In genomic region chr12:50111693-50112455, GRCh38 we compare ENCODE assay signal across 1 cellular context.
TF ChIP-seq lines count a peak whose summit lies in the region.

Gene COX14 (plus strand): TSS chr12:50112236. CDS start chr12:50120044, 7,808 bp downstream.

TF ChIP-seq in HEK293, 187 proteins besides CTCF, POLR2A, EP300 and RAD21 (continued from another document and continues in another):
- TF ChIP-seq ZBTB7A (tag by site-specific recombination; IDR thresholded peaks at IDR 0.05; ENCODE audit: low read depth): peak; percentile 75; the same call in 1 of the 2 replicates
- no peak for TF ChIP-seq ZNF404 (tag by site-specific recombination; IDR thresholded peaks at IDR 0.05)
- no peak for TF ChIP-seq TSHZ1 (tag by site-specific recombination; IDR thresholded peaks at IDR 0.05; ENCODE audit: borderline replicate concordance)
- no peak for TF ChIP-seq GFI1B (tag by site-specific recombination; IDR thresholded peaks at IDR 0.05)
- TF ChIP-seq ZBTB10 (tag by site-specific recombination; IDR thresholded peaks at IDR 0.05): peak; percentile 25; the same call in 1 of the 2 replicates
- TF ChIP-seq KLF9 (tag by site-specific recombination; IDR thresholded peaks at IDR 0.05; ENCODE audit: low read depth): peak; percentile 65
- TF ChIP-seq ZNF292 (tag by site-specific recombination; IDR thresholded peaks at IDR 0.05; ENCODE audit: borderline replicate concordance, low read depth): no peak
- no peak for TF ChIP-seq ZNF10 (tag by site-specific recombination; IDR thresholded peaks at IDR 0.05)
- no peak for TF ChIP-seq HOXA7 (CRISPR knock-in tag; IDR thresholded peaks at IDR 0.05; ENCODE audit: borderline replicate concordance)
- TF ChIP-seq GLIS2 (tag by site-specific recombination; IDR thresholded peaks at IDR 0.05): no peak
- TF ChIP-seq SP7 (tag by site-specific recombination; IDR thresholded peaks at IDR 0.05): peak; percentile 86
- TF ChIP-seq ZNF645 (tag by site-specific recombination; IDR thresholded peaks at IDR 0.05): no peak
- no peak for TF ChIP-seq ZNF571 (tag by site-specific recombination; IDR thresholded peaks at IDR 0.05)
- peak; percentile 99 for TF ChIP-seq ZNF580 (tag by site-specific recombination; IDR thresholded peaks at IDR 0.05)
- TF ChIP-seq ZNF140 (tag by site-specific recombination; IDR thresholded peaks at IDR 0.05): no peak
- TF ChIP-seq ZNF624 (tag by site-specific recombination; IDR thresholded peaks at IDR 0.05): no peak
- peak; percentile 55; the same call in 1 of the 2 replicates for TF ChIP-seq ZBTB21 (tag by site-specific recombination; IDR thresholded peaks at IDR 0.05)
- no peak for TF ChIP-seq ZNF791 (tag by site-specific recombination; IDR thresholded peaks at IDR 0.05)
- TF ChIP-seq GLI2 (tag by site-specific recombination; IDR thresholded peaks at IDR 0.05; ENCODE audit: borderline replicate concordance, low read depth): no peak
- no peak for TF ChIP-seq ZNF747 (tag by site-specific recombination; IDR thresholded peaks at IDR 0.05)
- no peak for TF ChIP-seq AEBP2 (tag by site-specific recombination; IDR thresholded peaks at IDR 0.05; ENCODE audit: borderline replicate concordance)
- no peak for TF ChIP-seq ZNF514 (tag by site-specific recombination; IDR thresholded peaks at IDR 0.05)
- TF ChIP-seq ZNF449 (tag by site-specific recombination; IDR thresholded peaks at IDR 0.05): no peak
- no peak for TF ChIP-seq ZNF169 (tag by site-specific recombination; IDR thresholded peaks at IDR 0.05)
- no peak for TF ChIP-seq ZNF521 (tag by site-specific recombination; IDR thresholded peaks at IDR 0.05)
- peak; percentile 91 for TF ChIP-seq ZNF792 (tag by site-specific recombination; IDR thresholded peaks at IDR 0.05)
- TF ChIP-seq ZNF335 (tag by site-specific recombination; conservative IDR thresholded peaks at IDR 0.05): peak; percentile 99
- no peak for TF ChIP-seq ZNF112 (tag by site-specific recombination; IDR thresholded peaks at IDR 0.05)
- no peak for TF ChIP-seq ZBTB17 (tag by site-specific recombination; IDR thresholded peaks at IDR 0.05)
- TF ChIP-seq ZNF596 (tag by site-specific recombination; IDR thresholded peaks at IDR 0.05): no peak
- TF ChIP-seq ZNF366 (tag by site-specific recombination; conservative IDR thresholded peaks at IDR 0.05): peak; percentile 52; the same call in 1 of the 2 replicates
- peak; percentile 26; the same call in 1 of the 2 replicates for TF ChIP-seq ZNF423 (tag by site-specific recombination; IDR thresholded peaks at IDR 0.05)
- no peak for TF ChIP-seq ZNF626 (tag by site-specific recombination; IDR thresholded peaks at IDR 0.05)
- TF ChIP-seq ZNF214 (tag by site-specific recombination; IDR thresholded peaks at IDR 0.05; ENCODE audit: borderline replicate concordance): no peak
- TF ChIP-seq ZEB2 (tag by site-specific recombination; IDR thresholded peaks at IDR 0.05): peak; percentile 67
- no peak for TF ChIP-seq ZNF785 (tag by site-specific recombination; IDR thresholded peaks at IDR 0.05)
- TF ChIP-seq ZNF544 (tag by site-specific recombination; IDR thresholded peaks at IDR 0.05): no peak
- peak; percentile 20; the same call in 1 of the 2 replicates for TF ChIP-seq ZSCAN5A (tag by site-specific recombination; IDR thresholded peaks at IDR 0.05)
- TF ChIP-seq ZBTB26 (tag by site-specific recombination; optimal IDR thresholded peaks at IDR 0.05): peak; percentile 66
- no peak for TF ChIP-seq ZNF654 (tag by site-specific recombination; IDR thresholded peaks at IDR 0.05; ENCODE audit: low read depth)
- no peak for TF ChIP-seq ZNF585B (tag by site-specific recombination; IDR thresholded peaks at IDR 0.05)
- TF ChIP-seq TCF7L2 (IDR thresholded peaks at IDR 0.05; ENCODE audit: borderline replicate concordance, low read depth, low read length): no peak
- no peak for TF ChIP-seq ZNF184 (tag by site-specific recombination; IDR thresholded peaks at IDR 0.05)
- no peak for TF ChIP-seq SALL2 (tag by site-specific recombination; IDR thresholded peaks at IDR 0.05; ENCODE audit: borderline replicate concordance)
- no peak for TF ChIP-seq ZNF266 (tag by site-specific recombination; IDR thresholded peaks at IDR 0.05; ENCODE audit: low read depth)
- no peak for TF ChIP-seq ZNF174 (tag by site-specific recombination; IDR thresholded peaks at IDR 0.05)
- TF ChIP-seq ZNF843 (tag by site-specific recombination; IDR thresholded peaks at IDR 0.05): peak; percentile 58
- TF ChIP-seq PRDM4 (tag by site-specific recombination; IDR thresholded peaks at IDR 0.05): no peak
- no peak for TF ChIP-seq ZNF677 (tag by site-specific recombination; IDR thresholded peaks at IDR 0.05)
